In the genomic region with DNA sequence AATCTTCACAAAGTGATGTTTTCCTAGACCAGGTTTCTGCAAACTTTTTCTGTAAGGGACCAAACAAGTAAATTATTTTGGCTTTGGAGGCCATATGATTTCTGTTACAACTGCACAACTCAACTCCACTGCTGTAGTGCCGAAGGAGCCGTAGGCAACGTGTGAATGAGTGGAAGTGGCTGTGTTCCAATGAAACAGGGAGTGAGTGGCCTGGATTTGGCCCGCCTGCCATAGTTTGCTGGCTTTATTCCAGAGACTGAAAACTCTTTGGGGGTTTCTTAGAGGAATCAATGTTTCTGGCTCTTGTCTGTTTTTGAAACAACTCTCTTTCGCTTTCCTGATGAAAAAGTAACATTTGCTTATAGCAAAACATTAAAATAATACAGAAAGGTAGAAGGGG, we compare ENCODE assay signal across 21 cellular contexts. TPM values are rescaled to one million over a fixed set of nuclear protein-coding genes. Genes with fewer than 3 reads are reported as not detected.
DNase-seq lines count a peak whose midpoint lies in the region; ATAC-seq and TF ChIP-seq lines count a peak whose summit lies in the region.
"Had no signal": no experiment of that assay in that cellular context is flagged by ENCODE, and none has a peak within 500 bp of the region (broad histone marks: within the 10 kb centered on the region; RNA-seq: fewer than 3 reads in every experiment).

No MANE protein-coding gene starts in this region.

- TF ChIP-seq CTCF in fibroblast of pulmonary artery (IDR thresholded peaks at IDR 0.05; ENCODE audit: low read length, missing control alignments): no peak

- H3K4me3 ChIP-seq in fibroblast of pulmonary artery (replicated peaks; ENCODE audit: low read depth, low read length): no peak overlapping the region
- H3K4me3 ChIP-seq: ascending aorta; BLaER1 treated with 17β-estradiol and CSF1 and Interleukin-3, amounts not matched to agents 10 nM and 100 nM had no signal

- ATAC-seq in HG03457 (IDR thresholded peaks at IDR 0.05; ENCODE audit: unreplicated experiment): no peak
- no peak for ATAC-seq in left lobe of liver
- ATAC-seq: HCT116, T-helper 17 cell had no signal

- peak; percentile 30 for DNase-seq in Daoy (ENCODE audit: low read depth)
- DNase-seq in NCI-H446 (lab: John Stamatoyannopoulos, UW): peak; percentile 73 to 90
- DNase-seq in fibroblast of pulmonary artery (ENCODE audit: low read depth): peak; percentile 44
- peak; percentile 2 for DNase-seq in pons (ENCODE audit: low spot score)
- DNase-seq in NCI-H510A treated with DMSO at 0.1 percent for 48 hours (lab: John Stamatoyannopoulos, UW): no peak
- DNase-seq in left lobe of liver (ENCODE audit: low spot score): no peak
- DNase-seq: activated B cell treated with CpG ODN at 0.5 μM for 24 hours; activated gamma-delta T cell treated with Interleukin-2 at 50 U/mL for 16 hours; erythroblast; kidney glomerular epithelial cell; NCI-H2171; occipital lobe; stimulated activated CD4-positive, alpha-beta T cell treated with anti-CD3 and anti-CD28 coated beads, Interleukin-4, amount 100 ng/mL, for 1 hour; T-helper 17 cell had no signal

RNA-seq across cellular contexts. Expression of gene ACTL8, which starts 12.5 kb away (rescaled TPM):
- total RNA-seq in Daoy (2014; rRNA removed; shearing (Covaris generic)): 0.12 and 0.46 TPM in 2 replicates
- total RNA-seq in left lobe of liver: not detected
- total RNA-seq: activated B cell treated with CpG ODN at 0.5 μM for 24 hours; activated CD8-positive, alpha-beta memory T cell treated with anti-CD3 and anti-CD28 coated beads for 36 hours; ascending aorta; dermis microvascular lymphatic vessel endothelial cell; occipital lobe; T-helper 17 cell; temporal lobe had no signal

Comparison
In these comparisons a context has a peak if more than half of its experiments do, and no peak if none do; other contexts are left out.
1. DNase-seq: peak in Daoy (single experiment), NCI-H446 (2 of 2), fibroblast of pulmonary artery (single experiment) and pons (single experiment); none in NCI-H510A treated with DMSO at 0.1 percent for 48 hours (single experiment) and left lobe of liver (single experiment).